Comparison of ENCODE assay signal across 10 cellular contexts in the genomic region with DNA sequence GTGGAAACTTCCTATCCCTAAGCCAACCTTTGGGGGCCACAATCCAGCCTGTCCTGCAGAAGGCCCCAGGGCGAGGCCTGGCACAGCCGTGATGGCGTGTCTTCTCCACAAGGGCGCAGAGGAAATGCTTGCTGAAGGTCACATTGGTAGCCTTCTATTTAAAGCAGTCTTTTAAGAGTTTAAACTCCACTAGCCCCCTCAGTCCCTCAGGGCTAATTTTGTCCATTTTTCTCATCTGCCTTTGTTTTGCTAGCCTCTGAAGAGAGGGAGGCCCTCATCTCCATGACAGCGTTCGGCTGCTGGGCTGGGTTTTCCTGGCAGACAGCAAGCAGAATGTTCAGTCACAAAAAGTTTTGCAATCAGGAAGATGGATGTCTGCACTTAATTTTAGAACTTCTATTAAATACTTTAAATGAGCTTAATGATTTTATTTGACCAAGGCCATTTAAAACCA. TPM values are rescaled to one million over a fixed set of nuclear protein-coding genes. Genes with fewer than 3 reads are reported as not detected.
DNase-seq lines count a peak whose midpoint lies in the region; ATAC-seq and TF ChIP-seq lines count a peak whose summit lies in the region.
"Had no signal": no experiment of that assay in that cellular context is flagged by ENCODE, and none has a peak within 500 bp of the region (broad histone marks: within the 10 kb centered on the region; RNA-seq: fewer than 3 reads in every experiment).

No MANE protein-coding gene starts in this region.

- no peak overlapping the region for H3K4me3 ChIP-seq in skin epidermis

- H3K4me3 Mint-ChIP-seq in H9, result no peak overlapping the region
- H3K4me3 Mint-ChIP-seq in activated T-cell treated with anti-CD3 and anti-CD28 coated beads, Interleukin-2, amount 50 U/mL, for 4 hours, result no peak overlapping the region
- H3K4me3 Mint-ChIP-seq: activated CD4-positive, alpha-beta T cell treated with anti-CD3 and anti-CD28 coated beads, Interleukin-2, amount 10 ng/mL, durations not matched to agents 24 days and 14 days had no signal

- ATAC-seq in left lobe of liver, result peak; percentile 32
- ATAC-seq in activated CD4-positive, CD25-positive, alpha-beta regulatory T cell treated with anti-CD3 and anti-CD28 coated beads, Interleukin-2, amount 50 U/mL, for 24 hours, result no peak
- no peak for ATAC-seq in GM21717 (IDR thresholded peaks at IDR 0.05; ENCODE audit: unreplicated experiment)
- ATAC-seq in activated T-cell treated with anti-CD3 and anti-CD28 coated beads, Interleukin-2, amount 50 U/mL, for 4 hours, result no peak

- H4K91ac ChIP-seq in H9 (ENCODE audit: insufficient read length, low read depth, low read length), result no peak overlapping the region

- no peaks in the 10 kb centered on the region for H3K9me3 Mint-ChIP-seq in H9
- H3K9me3 Mint-ChIP-seq in activated T-cell treated with anti-CD3 and anti-CD28 coated beads, Interleukin-2, amount 50 U/mL, for 4 hours, result no peaks in the 10 kb centered on the region
- H3K9me3 Mint-ChIP-seq: activated CD4-positive, alpha-beta T cell treated with anti-CD3 and anti-CD28 coated beads, Interleukin-2, amount 10 ng/mL, durations not matched to agents 24 days and 14 days had no signal

- H3K4me1 Mint-ChIP-seq in H9, result peaks cover 9 to 10% of the 10 kb centered on the region in 2 experiments; a peak in 3 of 4 replicates
- peaks cover 3% of the 10 kb centered on the region for H3K4me1 Mint-ChIP-seq in activated T-cell treated with anti-CD3 and anti-CD28 coated beads, Interleukin-2, amount 50 U/mL, for 4 hours (ENCODE audit: low read depth)
- H3K4me1 Mint-ChIP-seq: activated CD4-positive, alpha-beta T cell treated with anti-CD3 and anti-CD28 coated beads, Interleukin-2, amount 10 ng/mL, durations not matched to agents 24 days and 14 days had no signal

- no peak overlapping the region for H3K14ac ChIP-seq in H9 (ENCODE audit: insufficient read depth, low read length)

- in situ Hi-C loops in ACHN (cut with HindIII; ENCODE audit: low pct_ligation_motif_present, low pct_unique_long_range_greater_than_20kb, low sequenced_read_pairs), result no loop called here

- H2BK120ac ChIP-seq in H9 (ENCODE audit: low read depth, low read length, poor library complexity, severe bottlenecking), result no peak overlapping the region

- no peak overlapping the region for H3K9ac ChIP-seq in H9 (ENCODE audit: extremely low read depth, insufficient read length, low read length)

- no peak overlapping the region for H2BK12ac ChIP-seq in H9 (ENCODE audit: insufficient read length, low read depth, low read length)

- H4K5ac ChIP-seq in H9 (ENCODE audit: insufficient read length, low read depth, low read length), result no peak overlapping the region

- no peak overlapping the region for H2BK20ac ChIP-seq in H9 (ENCODE audit: low read depth, low read length, poor library complexity, severe bottlenecking)

- H2BK15ac ChIP-seq in H9 (ENCODE audit: low read depth, low read length), result no peak overlapping the region

- no peak overlapping the region for H3K56ac ChIP-seq in H9 (ENCODE audit: insufficient read length, low read depth, low read length)

- H3T11ph ChIP-seq in H9 (ENCODE audit: low read length), result no peak overlapping the region

- H3K27ac ChIP-seq in H9 (ENCODE audit: insufficient read length, low read depth, low read length) (no peak overlapping the region), skin epidermis (peak overlapping the region in 11 of 21 experiments; percentile 4 to 67 (median 30))

- no peaks in the 10 kb centered on the region for H3K9me3 ChIP-seq in H9 (ENCODE audit: control insufficient read depth, low read depth, low read length)

- H3K79me2 ChIP-seq in H9 (ENCODE audit: insufficient read depth, low read length), result no peaks in the 10 kb centered on the region

- no peak overlapping the region for H2AK5ac ChIP-seq in H9 (ENCODE audit: insufficient read length, low read length)

- H3K27me3 ChIP-seq in H9 (ENCODE audit: insufficient read depth, low read length), result no peaks in the 10 kb centered on the region

- no peaks in the 10 kb centered on the region; the same call in 1 of the 2 replicates for H3K4me1 ChIP-seq in H9 (ENCODE audit: insufficient read depth, low read length)

- H2BK5ac ChIP-seq in H9 (ENCODE audit: insufficient read length, low read length), result no peak overlapping the region

- no peaks in the 10 kb centered on the region for H3K36me3 Mint-ChIP-seq in H9 (ENCODE audit: insufficient read depth in 1 of 3, low read depth in 3 of 3)
- H3K36me3 Mint-ChIP-seq in activated T-cell treated with anti-CD3 and anti-CD28 coated beads, Interleukin-2, amount 50 U/mL, for 4 hours (ENCODE audit: insufficient read depth), result no peaks in the 10 kb centered on the region

- no peak overlapping the region for H3K27ac Mint-ChIP-seq in H9
- H3K27ac Mint-ChIP-seq: activated CD4-positive, alpha-beta T cell treated with anti-CD3 and anti-CD28 coated beads, Interleukin-2, amount 10 ng/mL, durations not matched to agents 24 days and 14 days had no signal

- H4K8ac ChIP-seq in H9 (replicated peaks; ENCODE audit: insufficient read length, low read depth, low read length), result no peak overlapping the region

- DNase-seq in H9 (peak; percentile 46), dedifferentiated amniotic fluid mesenchymal stem cell (ENCODE audit: extremely low spot score) (peak; percentile 61), left lobe of liver (ENCODE audit: low spot score) (no peak), ACHN (no peak)
- no peak for DNase-seq in activated T-cell treated with anti-CD3 and anti-CD28 coated beads, Interleukin-2, amount 50 U/mL, for 4 hours
- DNase-seq: activated CD4-positive, alpha-beta T cell treated with anti-CD3 and anti-CD28 coated beads, Interleukin-2, amount 10 ng/mL, durations not matched to agents 24 days and 14 days; NK-92 treated with Interleukin-12 subunit alpha and Interleukin-12 subunit beta, amount 100 ng/mL, for 24 hours had no signal

- H4K20me1 ChIP-seq in H9 (ENCODE audit: control insufficient read depth, insufficient read depth, insufficient read length), result no peaks in the 10 kb centered on the region

- H3K4me2 ChIP-seq in H9 (ENCODE audit: insufficient read depth, insufficient read length, low read length), result no peak overlapping the region

- WGBS in H9 (ENCODE audit: extremely low coverage, insufficient read length, low lambda C conversion rate), result no CpG with 5 or more reads among the region's 6 CpGs

- no peak overlapping the region for H3K4ac ChIP-seq in H9 (ENCODE audit: low read depth, low read length)

- H3K79me1 ChIP-seq in H9 (ENCODE audit: insufficient read depth, low read depth, low read length, poor library complexity, severe bottlenecking), result no peaks in the 10 kb centered on the region

- no peaks in the 10 kb centered on the region for H3K23me2 ChIP-seq in H9 (ENCODE audit: insufficient read length, low read depth, low read length, poor library complexity, severe bottlenecking)

- H3K27me3 Mint-ChIP-seq in H9 (ENCODE audit: low read depth), result no peaks in the 10 kb centered on the region
- H3K27me3 Mint-ChIP-seq in activated T-cell treated with anti-CD3 and anti-CD28 coated beads, Interleukin-2, amount 50 U/mL, for 4 hours (ENCODE audit: low read depth), result peaks cover 5% of the 10 kb centered on the region
- H3K27me3 Mint-ChIP-seq: activated CD4-positive, alpha-beta T cell treated with anti-CD3 and anti-CD28 coated beads, Interleukin-2, amount 10 ng/mL, durations not matched to agents 24 days and 14 days had no signal

- H3K18ac ChIP-seq in H9 (ENCODE audit: insufficient read length, low read depth, low read length), result no peak overlapping the region

- TF ChIP-seq CTCF in H9 (conservative IDR thresholded peaks at IDR 0.05), result peak; percentile 47

- H2AFZ ChIP-seq in H9 (ENCODE audit: low read length), result no peak overlapping the region

- no peak overlapping the region for H3K23ac ChIP-seq in H9 (ENCODE audit: insufficient read length, low read depth, low read length)

RNA-seq across cellular contexts. Expression of gene RARB, which starts 40.8 kb away (rescaled TPM):
- total RNA-seq in H9 (2021), result 0.22 and 0.29 TPM in 2 replicates
- 2.2 TPM for total RNA-seq in left lobe of liver
- total RNA-seq in activated T-cell treated with anti-CD3 and anti-CD28 coated beads, Interleukin-2, amount 50 U/mL, for 4 hours, result under 1 TPM in 1 of 3 donors, not detected in 2; 0.18 TPM
- total RNA-seq: activated CD4-positive, alpha-beta T cell treated with anti-CD3 and anti-CD28 coated beads, Interleukin-2, amount 10 ng/mL, durations not matched to agents 24 days and 14 days had no signal

Comparison
In these comparisons a context has a peak if more than half of its experiments do, and no peak if none do; other contexts are left out.
1. DNase-seq: peak in H9 (single experiment) and dedifferentiated amniotic fluid mesenchymal stem cell (single experiment); none in left lobe of liver (single experiment), ACHN (single experiment) and activated T-cell treated with anti-CD3 and anti-CD28 coated beads, Interleukin-2, amount 50 U/mL, for 4 hours (single experiment).